Comparison of ENCODE assay signal across 9 cellular contexts in the genomic region with DNA sequence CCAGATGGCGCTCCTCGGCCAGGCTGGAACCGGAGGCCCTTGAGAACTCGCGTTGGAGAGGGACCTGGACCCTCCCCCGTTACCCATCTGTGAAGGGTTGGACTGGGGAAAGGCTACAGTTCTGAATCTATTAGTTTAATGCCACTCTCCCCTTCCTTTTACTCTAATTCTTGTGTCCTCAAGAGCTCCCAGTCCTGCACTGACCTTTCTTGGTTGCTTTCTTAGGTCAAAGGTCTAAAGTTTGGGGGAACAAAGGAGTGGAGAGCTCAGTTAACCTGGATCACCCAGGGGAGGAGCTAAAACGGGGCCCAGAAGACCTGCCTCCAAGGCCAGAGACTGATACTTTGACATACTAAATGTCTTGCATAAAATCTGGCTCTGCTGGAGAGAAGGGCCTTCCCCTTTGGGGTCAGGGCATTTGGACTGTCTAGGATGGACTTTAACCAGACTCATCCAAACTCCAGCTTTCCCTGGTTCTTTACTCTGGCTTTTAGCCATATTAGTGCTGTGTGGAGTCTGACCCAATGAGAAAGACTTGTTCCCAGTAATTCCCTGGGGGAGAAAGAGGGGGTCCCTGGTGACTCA. TPM values are rescaled to one million over a fixed set of nuclear protein-coding genes. Genes with fewer than 3 reads are reported as not detected.
DNase-seq lines count a peak whose midpoint lies in the region; ATAC-seq, FAIRE-seq and TF ChIP-seq lines count a peak whose summit lies in the region.
"Had no signal": no experiment of that assay in that cellular context is flagged by ENCODE, and none has a peak within 500 bp of the region (broad histone marks: within the 10 kb centered on the region; RNA-seq: fewer than 3 reads in every experiment).

No MANE protein-coding gene starts in this region.

- ATAC-seq in CD4-positive, alpha-beta T cell (ENCODE audit: poor library complexity) = no peak
- no peak for ATAC-seq in GM21528 (IDR thresholded peaks at IDR 0.05; ENCODE audit: low FRiP score, unreplicated experiment)

- POLR2A ChIA-PET in CD4-positive, alpha-beta T cell (lab: Charles Lee) = interaction anchor here (0.5 to 3.1 kb wide), 23 partner anchors 12 to 205 kb away, joined by 3 to 57 read pairs (median 8); a partner anchor contains a TSS
- POLR2A ChIA-PET in H1 (lab: Charles Lee; ENCODE audit: partially characterized antibody) = interaction anchor here (0.8 to 7.0 kb wide), 19 partner anchors 9 to 219 kb away, joined by 3 to 151 read pairs (median 14); a partner anchor contains a TSS

- H3K4me2 ChIP-seq in H1 (ENCODE audit: insufficient read depth in 1 of 2, low read depth in 2 of 2, low read length in 2 of 2) = peak overlapping the region; percentile 52 to 78
- peak overlapping the region; percentile 38 for H3K4me2 ChIP-seq in neuronal stem cell (ENCODE audit: insufficient read depth, low read length, poor library complexity, severe bottlenecking)

- CTCF ChIA-PET in CD4-positive, alpha-beta T cell (lab: Charles Lee) = interaction anchor here (0.6 to 3.5 kb wide), 22 partner anchors 8 to 137 kb away, joined by 3 to 27 read pairs (median 4); a partner anchor contains a TSS
- CTCF ChIA-PET in H1 (lab: Charles Lee; ENCODE audit: partially characterized antibody) = interaction anchor here (0.7 to 16.3 kb wide), 29 partner anchors 8 to 214 kb away, joined by 3 to 427 read pairs (median 6); a partner anchor contains a TSS

- H2BK120ac ChIP-seq in H1 (replicated peaks; ENCODE audit: low read depth, low read length) = no peak overlapping the region
- no peak overlapping the region for H2BK120ac ChIP-seq in neuronal stem cell (ENCODE audit: low read depth, low read length)

- peak overlapping the region; percentile 15 for H2AFZ ChIP-seq in H1 (ENCODE audit: low read length)
- H2AFZ ChIP-seq in neuronal stem cell (ENCODE audit: low read length) = peak overlapping the region; percentile 76

- peaks cover 0 to 9% of the 10 kb centered on the region in 2 experiments for H4K20me1 ChIP-seq in H1 (replicated peaks in 1 of 2; ENCODE audit: control insufficient read depth in 1 of 2, insufficient read depth in 2 of 2, low read length in 2 of 2)

- H3K79me2 ChIP-seq in H1 (ENCODE audit: control insufficient read depth in 1 of 2, insufficient read depth in 2 of 2, low read length in 2 of 2) = peaks cover 0 to 14% of the 10 kb centered on the region in 2 experiments; a peak in 2 of 4 replicates

- no peak overlapping the region for H3K18ac ChIP-seq in H1 (ENCODE audit: extremely low read depth, low read length)
- no peak overlapping the region for H3K18ac ChIP-seq in neuronal stem cell (ENCODE audit: low read length)

- no peaks in the 10 kb centered on the region for H3K9me3 ChIP-seq in CD4-positive, alpha-beta T cell (ENCODE audit: control insufficient read depth, low read length)
- no peaks in the 10 kb centered on the region for H3K9me3 ChIP-seq in NT2/D1 (ENCODE audit: insufficient read depth, low read length)
- no peaks in the 10 kb centered on the region; a peak in 1 of 4 replicates for H3K9me3 ChIP-seq in H1 (ENCODE audit: insufficient read depth in 2 of 2, low read depth in 1 of 2, low read length in 1 of 2)
- H3K9me3 ChIP-seq in neuronal stem cell (replicated peaks in 1 of 2; ENCODE audit: control insufficient read depth in 2 of 2, insufficient read depth in 1 of 2, low read depth in 1 of 2, low read length in 2 of 2) = no peaks in the 10 kb centered on the region

- peak; percentile 94 to 98 for TF ChIP-seq RAD21 in H1 (IDR thresholded peaks at IDR 0.05 in 1 of 2, conservative IDR thresholded peaks at IDR 0.05 in 1 of 2; ENCODE audit: low read depth in 2 of 2, low read length in 2 of 2)

- H3K23ac ChIP-seq in H1 (ENCODE audit: insufficient read length) = no peak overlapping the region
- H3K23ac ChIP-seq in neuronal stem cell (ENCODE audit: low read depth, low read length, poor library complexity) = no peak overlapping the region

- H2BK15ac ChIP-seq in H1 (ENCODE audit: low read length) (no peak overlapping the region), neuronal stem cell (ENCODE audit: low read length) (no peak overlapping the region)

- H4K91ac ChIP-seq in H1 (replicated peaks; ENCODE audit: insufficient read length, low read length) (no peak overlapping the region), neuronal stem cell (ENCODE audit: low read depth, low read length, poor library complexity) (no peak overlapping the region)

- H3K27ac ChIP-seq in CD4-positive, alpha-beta T cell (ENCODE audit: low read depth, low read length) = peak overlapping the region; percentile 86
- H3K27ac ChIP-seq in H1 (ENCODE audit: low read depth, low read length) = no peak overlapping the region; the same call in 1 of the 2 replicates
- peak overlapping the region; percentile 58 for H3K27ac ChIP-seq in neuronal stem cell (replicated peaks; ENCODE audit: low read length)

- peaks cover 10% of the 10 kb centered on the region for H3K23me2 ChIP-seq in H1 (ENCODE audit: low read depth, low read length)

- no peak overlapping the region for H2BK20ac ChIP-seq in H1 (ENCODE audit: low read length)

- peak overlapping the region; percentile 96 for H3K4me3 Mint-ChIP-seq in CD4-positive, alpha-beta T cell

- peak overlapping the region; percentile 57 for H3K9ac ChIP-seq in NT2/D1 (ENCODE audit: insufficient read length, low read depth)
- no peak overlapping the region for H3K9ac ChIP-seq in H1 (replicated peaks in 1 of 4; ENCODE audit: extremely low read depth in 1 of 4, low read depth in 3 of 4, low read length in 3 of 4)
- H3K9ac ChIP-seq in neuronal stem cell (ENCODE audit: low read depth, low read length, poor library complexity) = peak overlapping the region; percentile 88

- H3K4me1 ChIP-seq in NT2/D1 (ENCODE audit: insufficient read depth, insufficient read length) = peaks cover 19% of the 10 kb centered on the region
- H3K4me1 ChIP-seq in H1 (replicated peaks in 1 of 4; ENCODE audit: control insufficient read depth in 3 of 4, insufficient read depth in 4 of 4, low read length in 3 of 4) = peaks cover 3 to 5% (median 3%) of the 10 kb centered on the region in 4 experiments; a peak in 6 of 7 replicates
- H3K4me1 ChIP-seq in neuronal stem cell (ENCODE audit: control insufficient read depth in 2 of 2, insufficient read depth in 1 of 2, low read depth in 1 of 2, low read length in 2 of 2) = peaks cover 14 to 23% of the 10 kb centered on the region in 2 donors

- peak overlapping the region; percentile 100 for H3K27ac Mint-ChIP-seq in CD4-positive, alpha-beta T cell

- H3K27me3 ChIP-seq in CD4-positive, alpha-beta T cell (ENCODE audit: control insufficient read depth, insufficient read depth, low read length) = no peaks in the 10 kb centered on the region
- H3K27me3 ChIP-seq in NT2/D1 (ENCODE audit: insufficient read depth, insufficient read length) (no peaks in the 10 kb centered on the region), H1 (replicated peaks in 1 of 4; ENCODE audit: control insufficient read depth in 3 of 4, extremely low read depth in 1 of 4, insufficient read depth in 3 of 4, low read length in 3 of 4) (no peaks in the 10 kb centered on the region), neuronal stem cell (ENCODE audit: control insufficient read depth in 3 of 3, insufficient read depth in 3 of 3, low read depth in 1 of 3, low read length in 3 of 3) (no peaks in the 10 kb centered on the region)

- H3K14ac ChIP-seq in H1 (ENCODE audit: insufficient read length) = no peak overlapping the region
- H3K14ac ChIP-seq in neuronal stem cell (ENCODE audit: low read length) = no peak overlapping the region

- no peak overlapping the region for H3K56ac ChIP-seq in H1 (replicated peaks; ENCODE audit: insufficient read length, low read depth, low read length)

- peaks cover 35% of the 10 kb centered on the region for H3K36me3 ChIP-seq in NT2/D1 (ENCODE audit: insufficient read depth, insufficient read length, low read length)
- peaks cover 19 to 32% (median 28%) of the 10 kb centered on the region in 4 experiments for H3K36me3 ChIP-seq in H1 (ENCODE audit: control insufficient read depth in 2 of 4, insufficient read depth in 4 of 4, low read length in 3 of 4)
- H3K36me3 ChIP-seq in neuronal stem cell (replicated peaks in 1 of 2; ENCODE audit: control insufficient read depth in 2 of 2, insufficient read depth in 2 of 2, low read length in 2 of 2) = peaks cover 24 to 34% of the 10 kb centered on the region in 2 donors

- H3K4me3 ChIP-seq in NT2/D1 (ENCODE audit: insufficient read length, low read depth) (peak overlapping the region; percentile 99), H1 (ENCODE audit: extremely low read depth in 1 of 4, insufficient read depth in 2 of 4, low read depth in 3 of 4, low read length in 4 of 4) (peak overlapping the region in 1 of 4 experiments; percentile 87; a peak in 4 of 8 replicates), neuronal stem cell (ENCODE audit: low read length in 2 of 2) (peak overlapping the region in 1 of 2 donors; percentile 99)

- no peak; a peak in 1 of 3 replicates for TF ChIP-seq POLR2A in H1 (IDR thresholded peaks at IDR 0.05; ENCODE audit: control extremely low read depth in 1 of 2, low read depth in 2 of 2, low read length in 2 of 2)

- DNase-seq in CD4-positive, alpha-beta T cell = no peak
- DNase-seq in NT2/D1 (ENCODE audit: low read depth, low spot score) (no peak), H1 (ENCODE audit: low read depth in 1 of 2, low spot score in 2 of 2) (no peak), neuronal stem cell (ENCODE audit: low spot score) (no peak), NCI-H446 treated with DMSO at 0.1 percent for 48 hours (lab: John Stamatoyannopoulos, UW) (no peak), AG08396 (ENCODE audit: low spot score) (no peak), pons (ENCODE audit: low spot score) (no peak)

- H3K9me3 Mint-ChIP-seq in CD4-positive, alpha-beta T cell = no peaks in the 10 kb centered on the region

- H2BK5ac ChIP-seq in H1 (ENCODE audit: low read depth, low read length) = no peak overlapping the region
- H2BK5ac ChIP-seq in neuronal stem cell (ENCODE audit: low read length) = no peak overlapping the region

- peaks cover 36% of the 10 kb centered on the region for H3K36me3 Mint-ChIP-seq in CD4-positive, alpha-beta T cell (ENCODE audit: low read depth)

- no peak overlapping the region for H4K8ac ChIP-seq in H1 (ENCODE audit: extremely low read depth, insufficient read depth, low read length)
- no peak overlapping the region for H4K8ac ChIP-seq in neuronal stem cell (ENCODE audit: low read depth, low read length)

- H3K4me1 Mint-ChIP-seq in CD4-positive, alpha-beta T cell (ENCODE audit: low read depth) = peaks cover 19% of the 10 kb centered on the region

- no peak for TF ChIP-seq EP300 in H1 (IDR thresholded peaks at IDR 0.05; ENCODE audit: borderline replicate concordance in 1 of 2, low read depth in 2 of 2, low read length in 2 of 2)

- intact Hi-C loops in CD4-positive, alpha-beta T cell (cut with DNase I, micrococcal nuclease) = loop anchor here (1.0 to 2.0 kb wide), 8 partner anchors 24 to 91 kb away; a partner anchor contains a TSS

- H3K4ac ChIP-seq in H1 (replicated peaks; ENCODE audit: insufficient read length, low read depth, low read length) (no peak overlapping the region), neuronal stem cell (ENCODE audit: low read length) (no peak overlapping the region)

- 4% methylated on average over 7 of the region's 7 CpGs; no CpG with 5 or more reads in 1 of the 2 experiments for WGBS in H1 (ENCODE audit: extremely low coverage in 1 of 2, insufficient coverage in 1 of 2, insufficient read length in 1 of 2, insufficient replicate concordance in 2 of 2, low coverage in 1 of 2, low lambda C conversion rate in 2 of 2, missing lambda C conversion rate in 1 of 2), 2 experiments
- WGBS in neuronal stem cell (ENCODE audit: extremely low coverage in 2 of 2, insufficient read length in 2 of 2, insufficient replicate concordance in 1 of 2), 2 donors = no CpG with 5 or more reads among the region's 7 CpGs

- no peaks in the 10 kb centered on the region for H3K27me3 Mint-ChIP-seq in CD4-positive, alpha-beta T cell

- H2AK5ac ChIP-seq in H1 (ENCODE audit: low read depth, low read length) (no peak overlapping the region), neuronal stem cell (ENCODE audit: low read depth, low read length) (no peak overlapping the region)

- FAIRE-seq in H1 (lab: Jason Lieb, UNC) = no peak

- H4K5ac ChIP-seq in H1 (ENCODE audit: insufficient read length, low read depth, low read length) = peak overlapping the region; percentile 22

- TF ChIP-seq CTCF in CD4-positive, alpha-beta T cell (IDR thresholded peaks at IDR 0.05) = peak; percentile 50
- TF ChIP-seq CTCF in H1 (IDR thresholded peaks at IDR 0.05; ENCODE audit: control extremely low read depth in 1 of 3, insufficient read depth in 1 of 3, low read depth in 1 of 3, low read length in 3 of 3) = peak in 2 of 3 experiments; percentile 94 to 95; a peak in 3 of 4 replicates

- no peak overlapping the region for H2BK12ac ChIP-seq in H1 (ENCODE audit: low read depth, low read length)
- H2BK12ac ChIP-seq in neuronal stem cell (ENCODE audit: low read length) = no peak overlapping the region

- peaks cover 7% of the 10 kb centered on the region; the same call in 1 of the 2 replicates for H3K79me1 ChIP-seq in H1 (ENCODE audit: low read depth, low read length)
- H3K79me1 ChIP-seq in neuronal stem cell (ENCODE audit: low read depth, low read length) = peaks cover 7% of the 10 kb centered on the region

RNA-seq across cellular contexts. Expression of a gene that starts 0.9 kb away (rescaled TPM):
- 100 to 1,000 TPM; 114 to 121 TPM for total RNA-seq in CD4-positive, alpha-beta T cell
- 229 and 232 TPM in 2 replicates for total RNA-seq in H1 (2021; fragmentation: NEBNext Ultra II Directional; extraction: Animal tissue kit (Norgen Biotek cat#: 25700))
- polyA plus RNA-seq in H1 (2011; rRNA removed) = 401 and 443 TPM in 2 replicates
- 319 TPM for polyA plus RNA-seq in H1 (2011; cell fraction: cytosol; rRNA removed)
- polyA plus RNA-seq in H1 (2011; cell fraction: nucleus; rRNA removed) = 252 TPM
- polyA plus RNA-seq in H1 (2012, experiment 1 of 2) = 240 to 272 TPM (median 254 TPM) in 4 replicates
- polyA plus RNA-seq in H1 (2012, experiment 2 of 2) = 291 TPM
- 162 TPM for polyA plus RNA-seq in H1 (2013, experiment 1 of 2)
- polyA plus RNA-seq in H1 (2013, experiment 2 of 2) = 175 TPM
- polyA minus RNA-seq in H1 (2011; rRNA and poly(A)+ RNA removed) = 311 and 327 TPM in 2 replicates
- 98.5 TPM for polyA minus RNA-seq in H1 (2011; cell fraction: cytosol; rRNA and poly(A)+ RNA removed)
- 106 TPM for polyA minus RNA-seq in H1 (2011; cell fraction: nucleus; rRNA and poly(A)+ RNA removed)
- 158 TPM for polyA plus RNA-seq in neuronal stem cell (2013, experiment 1 of 2)
- 152 TPM for polyA plus RNA-seq in neuronal stem cell (2013, experiment 2 of 2)

RNA-seq across cellular contexts. Expression of a gene that starts 12.3 kb away (rescaled TPM):
- total RNA-seq in CD4-positive, alpha-beta T cell = 1 to 10 TPM; 1.5 to 1.9 TPM
- total RNA-seq in H1 (2021; fragmentation: NEBNext Ultra II Directional; extraction: Animal tissue kit (Norgen Biotek cat#: 25700)) = 444 and 486 TPM in 2 replicates
- polyA plus RNA-seq in H1 (2011; rRNA removed) = 553 and 999 TPM in 2 replicates
- polyA plus RNA-seq in H1 (2011; cell fraction: cytosol; rRNA removed) = 441 TPM
- polyA plus RNA-seq in H1 (2011; cell fraction: nucleus; rRNA removed) = 217 TPM
- 329 to 587 TPM (median 502 TPM) in 4 replicates for polyA plus RNA-seq in H1 (2012, experiment 1 of 2)
- polyA plus RNA-seq in H1 (2012, experiment 2 of 2) = 566 TPM
- 523 TPM for polyA plus RNA-seq in H1 (2013, experiment 1 of 2)
- 513 TPM for polyA plus RNA-seq in H1 (2013, experiment 2 of 2)
- polyA minus RNA-seq in H1 (2011; rRNA and poly(A)+ RNA removed) = 35.2 and 58.0 TPM in 2 replicates
- 109 TPM for polyA minus RNA-seq in H1 (2011; cell fraction: cytosol; rRNA and poly(A)+ RNA removed)
- 72.4 TPM for polyA minus RNA-seq in H1 (2011; cell fraction: nucleus; rRNA and poly(A)+ RNA removed)
- polyA plus RNA-seq in neuronal stem cell (2013, experiment 1 of 2) = 2,422 TPM
- 2,254 TPM for polyA plus RNA-seq in neuronal stem cell (2013, experiment 2 of 2)

RNA-seq across cellular contexts. Expression of a gene that starts 18.5 kb away (rescaled TPM):
- 1 to 10 TPM in 1 of 2 experiments, under 1 TPM in 1; 0.82 to 1.4 TPM for total RNA-seq in CD4-positive, alpha-beta T cell
- total RNA-seq in H1 (2021; fragmentation: NEBNext Ultra II Directional; extraction: Animal tissue kit (Norgen Biotek cat#: 25700)) = 2.8 and 3.1 TPM in 2 replicates
- polyA plus RNA-seq in H1 (2011; rRNA removed) = 1.1 and 2.5 TPM in 2 replicates
- polyA plus RNA-seq in H1 (2011; cell fraction: cytosol; rRNA removed) = 1.2 TPM
- 6.1 TPM for polyA plus RNA-seq in H1 (2011; cell fraction: nucleus; rRNA removed)
- 1.7 to 3.0 TPM (median 2.8 TPM) in 4 replicates for polyA plus RNA-seq in H1 (2012, experiment 1 of 2)
- polyA plus RNA-seq in H1 (2012, experiment 2 of 2) = 1.4 TPM
- 1.7 TPM for polyA plus RNA-seq in H1 (2013, experiment 1 of 2)
- polyA plus RNA-seq in H1 (2013, experiment 2 of 2) = 1.8 TPM
- 0.29 and 0.47 TPM in 2 replicates for polyA minus RNA-seq in H1 (2011; rRNA and poly(A)+ RNA removed)
- polyA minus RNA-seq in H1 (2011; cell fraction: cytosol; rRNA and poly(A)+ RNA removed) = 0.81 TPM
- polyA minus RNA-seq in H1 (2011; cell fraction: nucleus; rRNA and poly(A)+ RNA removed) = 3.6 TPM
- 4.6 TPM for polyA plus RNA-seq in neuronal stem cell (2013, experiment 1 of 2)
- 4.9 TPM for polyA plus RNA-seq in neuronal stem cell (2013, experiment 2 of 2)
- total RNA-seq: M059J had no signal

RNA-seq across cellular contexts. Expression of a gene that starts 30.0 kb away (rescaled TPM):
- 1 to 10 TPM; 9.4 to 9.6 TPM for total RNA-seq in CD4-positive, alpha-beta T cell
- total RNA-seq in H1 (2021; fragmentation: NEBNext Ultra II Directional; extraction: Animal tissue kit (Norgen Biotek cat#: 25700)) = 43.3 and 44.5 TPM in 2 replicates
- 95.9 and 98.4 TPM in 2 replicates for polyA plus RNA-seq in H1 (2011; rRNA removed)
- polyA plus RNA-seq in H1 (2011; cell fraction: cytosol; rRNA removed) = 93.9 TPM
- 109 TPM for polyA plus RNA-seq in H1 (2011; cell fraction: nucleus; rRNA removed)
- 43.6 to 58.1 TPM (median 55.6 TPM) in 4 replicates for polyA plus RNA-seq in H1 (2012, experiment 1 of 2)
- polyA plus RNA-seq in H1 (2012, experiment 2 of 2) = 63.2 TPM
- 40.6 TPM for polyA plus RNA-seq in H1 (2013, experiment 1 of 2)
- polyA plus RNA-seq in H1 (2013, experiment 2 of 2) = 40.1 TPM
- 43.8 and 57.5 TPM in 2 replicates for polyA minus RNA-seq in H1 (2011; rRNA and poly(A)+ RNA removed)
- polyA minus RNA-seq in H1 (2011; cell fraction: cytosol; rRNA and poly(A)+ RNA removed) = 16.6 TPM
- 17.2 TPM for polyA minus RNA-seq in H1 (2011; cell fraction: nucleus; rRNA and poly(A)+ RNA removed)
- polyA plus RNA-seq in neuronal stem cell (2013, experiment 1 of 2) = 24.4 TPM
- polyA plus RNA-seq in neuronal stem cell (2013, experiment 2 of 2) = 23.7 TPM

RNA-seq across cellular contexts. Expression of a gene that starts 35.5 kb away (rescaled TPM):
- total RNA-seq in CD4-positive, alpha-beta T cell = 100 to 1,000 TPM; 134 to 136 TPM
- total RNA-seq in H1 (2021; fragmentation: NEBNext Ultra II Directional; extraction: Animal tissue kit (Norgen Biotek cat#: 25700)) = 3.2 and 3.4 TPM in 2 replicates
- 5.1 and 5.6 TPM in 2 replicates for polyA plus RNA-seq in H1 (2011; rRNA removed)
- 5.1 TPM for polyA plus RNA-seq in H1 (2011; cell fraction: cytosol; rRNA removed)
- polyA plus RNA-seq in H1 (2011; cell fraction: nucleus; rRNA removed) = 5.1 TPM
- polyA plus RNA-seq in H1 (2012, experiment 1 of 2) = 5.8 to 6.9 TPM (median 6.7 TPM) in 4 replicates
- 4.3 TPM for polyA plus RNA-seq in H1 (2012, experiment 2 of 2)
- polyA plus RNA-seq in H1 (2013, experiment 1 of 2) = 2.7 TPM
- 2.4 TPM for polyA plus RNA-seq in H1 (2013, experiment 2 of 2)
- 3.3 and 3.4 TPM in 2 replicates for polyA minus RNA-seq in H1 (2011; rRNA and poly(A)+ RNA removed)
- polyA minus RNA-seq in H1 (2011; cell fraction: cytosol; rRNA and poly(A)+ RNA removed) = 1.6 TPM
- 1.8 TPM for polyA minus RNA-seq in H1 (2011; cell fraction: nucleus; rRNA and poly(A)+ RNA removed)
- polyA plus RNA-seq in neuronal stem cell (2013, experiment 1 of 2) = 3.9 TPM
- 3.8 TPM for polyA plus RNA-seq in neuronal stem cell (2013, experiment 2 of 2)
- total RNA-seq: M059J had no signal

Comparison
In these comparisons a context has a peak if more than half of its experiments do, and no peak if none do; other contexts are left out.
1. H3K9ac ChIP-seq: peak in NT2/D1 (single experiment) and neuronal stem cell (single experiment); none in H1 (0 of 4).
2. RNA of a gene that starts 12.3 kb away (total RNA-seq): 444 to 486 TPM in H1; 1.5 to 1.9 TPM in CD4-positive, alpha-beta T cell; every median in the first group is over 100 times any median in the second.